Comparison of ENCODE assay signal across 19 cellular contexts in genomic region chr3:171354706-171355582, GRCh38.
DNase-seq lines count a peak whose midpoint lies in the region; ATAC-seq, FAIRE-seq and TF ChIP-seq lines count a peak whose summit lies in the region.
"Had no signal": no experiment of that assay in that cellular context is flagged by ENCODE, and none has a peak within 500 bp of the region (broad histone marks: within the 10 kb centered on the region; RNA-seq: fewer than 3 reads in every experiment).

No MANE protein-coding gene starts in this region.

- 72% methylated on average over 4 of the region's 4 CpGs for WGBS in SK-N-SH (ENCODE audit: low lambda C conversion rate)
- 66 to 67% methylated on average over 4 of the region's 4 CpGs for WGBS in esophagus, 2 donors
- WGBS in small intestine, 3 donors: 12 to 67% (median 49%) methylated on average over 4 of the region's 4 CpGs

- H3K36me3 ChIP-seq in SK-N-SH (replicated peaks in 1 of 2; ENCODE audit: control insufficient read depth in 1 of 2, insufficient read depth in 2 of 2, low read length in 1 of 2): no peaks in the 10 kb centered on the region
- no peaks in the 10 kb centered on the region for H3K36me3 ChIP-seq in esophagus (ENCODE audit: control insufficient read depth in 2 of 2, insufficient read depth in 2 of 2, low read length in 1 of 2)
- H3K36me3 ChIP-seq in small intestine (ENCODE audit: control insufficient read depth in 2 of 2, insufficient read depth in 2 of 2, low read length in 2 of 2): no peaks in the 10 kb centered on the region
- H3K36me3 ChIP-seq: right atrium auricular region had no signal

- no peak for FAIRE-seq in small intestine (lab: Jason Lieb, UNC)

- H2AFZ ChIP-seq in SK-N-SH (ENCODE audit: low read depth): no peak overlapping the region

- no peak overlapping the region for H3K4me3 Mint-ChIP-seq in chondrocyte (ENCODE audit: unreplicated experiment)
- H3K4me3 Mint-ChIP-seq: CD8-positive, alpha-beta T cell; effector memory CD8-positive, alpha-beta T cell; stimulated activated naive B cell treated with anti-CD40 and anti-IgM and Interleukin-4, amounts not matched to agents 10 μg/mL and 1 μg/mL and 100 μg/mL, for 72 hours had no signal

- H3K9me3 Mint-ChIP-seq in chondrocyte (ENCODE audit: low read depth): no peaks in the 10 kb centered on the region
- H3K9me3 Mint-ChIP-seq: CD8-positive, alpha-beta T cell; effector memory CD8-positive, alpha-beta T cell; stimulated activated naive B cell treated with anti-CD40 and anti-IgM and Interleukin-4, amounts not matched to agents 10 μg/mL and 1 μg/mL and 100 μg/mL, for 72 hours had no signal

- H3K27me3 ChIP-seq in SK-N-SH (ENCODE audit: insufficient read depth) (no peaks in the 10 kb centered on the region), esophagus (ENCODE audit: control insufficient read depth in 1 of 2, insufficient read depth in 2 of 2, low read length in 2 of 2) (no peaks in the 10 kb centered on the region), small intestine (ENCODE audit: control insufficient read depth in 2 of 2, insufficient read depth in 2 of 2, low read length in 2 of 2) (no peaks in the 10 kb centered on the region)
- H3K27me3 ChIP-seq: right atrium auricular region had no signal

- H3K4me1 Mint-ChIP-seq in chondrocyte (ENCODE audit: low read depth): peaks cover 52% of the 10 kb centered on the region
- H3K4me1 Mint-ChIP-seq: stimulated activated naive B cell treated with anti-CD40 and anti-IgM and Interleukin-4, amounts not matched to agents 10 μg/mL and 1 μg/mL and 100 μg/mL, for 72 hours had no signal

- H3F3A ChIP-seq in SK-N-SH (replicated peaks; ENCODE audit: insufficient read depth): peaks cover 22% of the 10 kb centered on the region

- TF ChIP-seq CTCF in SK-N-SH (IDR thresholded peaks at IDR 0.05): no peak
- no peak for TF ChIP-seq CTCF in chondrocyte (IDR thresholded peaks at IDR 0.05)

- H3K4me3 ChIP-seq in SK-N-SH (ENCODE audit: low read depth in 2 of 2, low read length in 1 of 2): no peak overlapping the region
- no peak overlapping the region for H3K4me3 ChIP-seq in esophagus (ENCODE audit: low read depth in 1 of 2, low read length in 2 of 2)
- no peak overlapping the region for H3K4me3 ChIP-seq in small intestine (ENCODE audit: low read depth in 1 of 2, low read length in 2 of 2)
- H3K4me3 ChIP-seq: right atrium auricular region had no signal

- ATAC-seq in SK-N-SH treated with all-trans-retinoic acid at 6 μM for 48 hours (no peak), HG03432 (IDR thresholded peaks at IDR 0.05; ENCODE audit: unreplicated experiment) (no peak)
- ATAC-seq: CD8-positive, alpha-beta T cell; effector memory CD8-positive, alpha-beta T cell; left cardiac atrium; stimulated activated naive B cell treated with anti-CD40 and anti-IgM and Interleukin-4, amounts not matched to agents 10 μg/mL and 1 μg/mL and 100 μg/mL, for 72 hours had no signal

- no peaks in the 10 kb centered on the region for H3K36me3 Mint-ChIP-seq in chondrocyte (ENCODE audit: low read depth)

- H3K27me3 Mint-ChIP-seq in chondrocyte (ENCODE audit: low read depth): no peaks in the 10 kb centered on the region
- H3K27me3 Mint-ChIP-seq: effector memory CD8-positive, alpha-beta T cell; stimulated activated naive B cell treated with anti-CD40 and anti-IgM and Interleukin-4, amounts not matched to agents 10 μg/mL and 1 μg/mL and 100 μg/mL, for 72 hours had no signal

- POLR2A ChIA-PET in SK-N-SH (lab: Yijun Ruan, JAX): no interaction called here

- DNase-seq in SK-N-SH (no peak), RKO (ENCODE audit: low spot score) (peak; percentile 33), small intestine (peak; percentile 63), NCI-H69 (lab: John Stamatoyannopoulos, UW) (no peak), chondrocyte (ENCODE audit: low spot score) (no peak)
- DNase-seq: 8988T; activated CD4-positive, alpha-beta T cell treated with anti-CD3 and anti-CD28 coated beads for 4 hours; CD8-positive, alpha-beta T cell; effector memory CD8-positive, alpha-beta T cell; GDM1; IMR-90; left cardiac atrium; NCI-H1092 treated with DMSO at 0.1 percent for 48 hours; stimulated activated naive B cell treated with anti-CD40 and anti-IgM and Interleukin-4, amounts not matched to agents 10 μg/mL and 1 μg/mL and 100 μg/mL, for 72 hours; T-helper 2 cell had no signal

- H3K27ac ChIP-seq in SK-N-SH (ENCODE audit: low read depth in 2 of 2, low read length in 1 of 2) (peak overlapping the region in 1 of 2 experiments; percentile 90; a peak in 2 of 4 replicates), esophagus (ENCODE audit: low read depth in 2 of 2, low read length in 1 of 2) (peak overlapping the region; percentile 81 to 89), small intestine (ENCODE audit: low read depth in 1 of 2, low read length in 1 of 2) (peak overlapping the region in 1 of 2 donors; percentile 17)
- H3K27ac ChIP-seq: right atrium auricular region had no signal

- no peaks in the 10 kb centered on the region for H4K20me1 ChIP-seq in SK-N-SH (ENCODE audit: insufficient read depth)

- H3K9me2 ChIP-seq in SK-N-SH: no peaks in the 10 kb centered on the region

- H3K9me3 ChIP-seq in SK-N-SH: no peaks in the 10 kb centered on the region
- no peaks in the 10 kb centered on the region for H3K9me3 ChIP-seq in esophagus (ENCODE audit: control insufficient read depth in 2 of 2, insufficient read depth in 1 of 2, low read depth in 1 of 2, low read length in 1 of 2)
- no peaks in the 10 kb centered on the region for H3K9me3 ChIP-seq in small intestine (ENCODE audit: control insufficient read depth, low read depth)
- H3K9me3 ChIP-seq: right atrium auricular region had no signal

- no peak for TF ChIP-seq EP300 in SK-N-SH (IDR thresholded peaks at IDR 0.05; ENCODE audit: borderline replicate concordance in 1 of 2, low read depth in 1 of 2, low read length in 1 of 2)

- CTCF ChIA-PET in SK-N-SH (lab: Yijun Ruan, JAX): interaction anchor here (1.2 kb wide), 1 partner anchor 8 kb away, joined by 5 read pairs; no protein-coding TSS in a partner anchor

- H3K79me2 ChIP-seq in SK-N-SH (ENCODE audit: insufficient read depth): peaks cover 37% of the 10 kb centered on the region; the same call in 1 of the 2 replicates

- H3K4me1 ChIP-seq in SK-N-SH (ENCODE audit: control insufficient read depth in 1 of 2, insufficient read depth in 2 of 2, low read depth in 1 of 2, low read length in 1 of 2) (peaks cover 6 to 23% of the 10 kb centered on the region in 2 experiments; a peak in 3 of 4 replicates), esophagus (ENCODE audit: control insufficient read depth in 2 of 2, insufficient read depth in 2 of 2, low read length in 1 of 2) (peaks cover 3 to 7% of the 10 kb centered on the region in 2 donors), small intestine (ENCODE audit: control insufficient read depth in 2 of 2, insufficient read depth in 1 of 2, low read depth in 1 of 2, low read length in 1 of 2) (peaks cover 4 to 12% of the 10 kb centered on the region in 2 donors)

- no peak overlapping the region for H3K9ac ChIP-seq in SK-N-SH

- no peak for TF ChIP-seq RAD21 in SK-N-SH (IDR thresholded peaks at IDR 0.05; ENCODE audit: low read length)

- no peak overlapping the region; the same call in 1 of the 2 replicates for H3K4me2 ChIP-seq in SK-N-SH

- H3K27ac Mint-ChIP-seq in chondrocyte (ENCODE audit: unreplicated experiment): no peak overlapping the region

TF ChIP-seq in SK-N-SH, 30 proteins besides CTCF, POLR2A, EP300 and RAD21:
- peak; percentile 52 for TF ChIP-seq PBX3 (IDR thresholded peaks at IDR 0.05)
- peak; percentile 49; the same call in 1 of the 2 replicates for TF ChIP-seq JUND (IDR thresholded peaks at IDR 0.05)
- 0 out of 2 replicates have a peak, but pooled peaks have one; percentile 24 for TF ChIP-seq RXRA (IDR thresholded peaks at IDR 0.05; ENCODE audit: borderline replicate concordance, low read depth)
- 0 out of 2 replicates have a peak, but pooled peaks have one; percentile 10 for TF ChIP-seq NFIC (IDR thresholded peaks at IDR 0.05; ENCODE audit: borderline replicate concordance)
- TF ChIP-seq MEF2A (IDR thresholded peaks at IDR 0.05; ENCODE audit: borderline replicate concordance, low read depth): no peak
- no peak for TF ChIP-seq RCOR1 (IDR thresholded peaks at IDR 0.05; ENCODE audit: low read length)
- peak; percentile 46; the same call in 1 of the 2 replicates for TF ChIP-seq TCF12 (IDR thresholded peaks at IDR 0.05)

TF ChIP-seq in SK-N-SH treated with all-trans-retinoic acid at 6 μM for 48 hours, 23 proteins besides CTCF, POLR2A, EP300 and RAD21 (continues in another document):
- TF ChIP-seq ESRRG (CRISPR knock-in tag; IDR thresholded peaks at IDR 0.05) (no peak), CREB5 (CRISPR knock-in tag; IDR thresholded peaks at IDR 0.05; ENCODE audit: low read depth) (no peak), ZNF70 (CRISPR knock-in tag; IDR thresholded peaks at IDR 0.05) (no peak), POU6F1 (CRISPR knock-in tag; IDR thresholded peaks at IDR 0.05; ENCODE audit: borderline replicate concordance, low read depth) (no peak), TCF4 (CRISPR knock-in tag; IDR thresholded peaks at IDR 0.05; ENCODE audit: borderline replicate concordance) (no peak), ARNTL (CRISPR knock-in tag; IDR thresholded peaks at IDR 0.05; ENCODE audit: borderline replicate concordance, low read depth) (no peak)

Comparison
In these comparisons a context has a peak if more than half of its experiments do, and no peak if none do; other contexts are left out.
1. DNase-seq: peak in RKO (single experiment) and small intestine (single experiment); none in SK-N-SH (single experiment), NCI-H69 (single experiment) and chondrocyte (single experiment).